8 cellular contexts compared by ENCODE assay signal in the genomic region with DNA sequence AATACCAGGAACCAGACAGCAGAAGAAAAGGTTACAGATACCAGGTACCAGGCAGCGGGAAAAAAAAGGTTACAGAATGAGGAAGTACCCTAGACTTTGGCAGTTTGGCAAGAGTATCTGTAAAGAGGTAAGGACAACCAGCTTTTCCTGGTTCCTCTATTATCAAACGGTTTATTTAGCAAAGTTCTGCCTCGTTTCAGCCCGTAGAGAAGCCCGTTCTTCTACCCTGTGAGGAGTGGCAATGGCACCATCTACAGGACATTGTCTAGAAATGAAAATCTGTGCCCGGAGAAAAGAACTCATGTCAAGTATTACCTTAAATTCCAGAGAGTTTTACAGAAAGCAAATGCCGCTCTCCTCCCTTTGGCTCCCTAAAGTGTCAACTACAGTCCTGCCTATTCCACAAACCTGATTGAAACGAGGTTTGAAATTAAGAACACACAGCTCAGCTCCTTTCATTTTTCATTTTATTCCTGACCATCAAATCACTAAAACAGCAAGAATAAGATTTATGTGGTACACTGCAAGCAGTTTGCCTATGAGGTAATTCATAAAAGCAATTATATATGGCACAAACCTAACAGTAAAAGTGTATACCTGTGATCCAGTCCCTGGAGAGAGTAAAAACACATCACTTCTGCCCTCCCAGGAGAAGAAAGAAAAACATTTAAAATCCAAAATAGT.
DNase-seq lines count a peak whose midpoint lies in the region; ATAC-seq and TF ChIP-seq lines count a peak whose summit lies in the region.

No MANE protein-coding gene starts in this region.

- H3K4ac ChIP-seq in H9 (ENCODE audit: low read depth, low read length) (no peak overlapping the region), mesendoderm (ENCODE audit: low read depth, low read length) (no peak overlapping the region)

- no peak overlapping the region for H3K23ac ChIP-seq in H9 (ENCODE audit: insufficient read length, low read depth, low read length)
- no peak overlapping the region for H3K23ac ChIP-seq in mesendoderm (ENCODE audit: low read length)

- H3K56ac ChIP-seq in H9 (ENCODE audit: insufficient read length, low read depth, low read length) (no peak overlapping the region), mesendoderm (ENCODE audit: low read length) (no peak overlapping the region)

- H3K23me2 ChIP-seq in H9 (ENCODE audit: insufficient read length, low read depth, low read length, poor library complexity, severe bottlenecking): no peaks in the 10 kb centered on the region

- H4K8ac ChIP-seq in H9 (replicated peaks; ENCODE audit: insufficient read length, low read depth, low read length) (no peak overlapping the region), mesendoderm (ENCODE audit: low read depth, low read length) (no peak overlapping the region)

- H3K27ac ChIP-seq in H9 (ENCODE audit: insufficient read length, low read depth, low read length): no peak overlapping the region
- no peak overlapping the region for H3K27ac ChIP-seq in coronary artery
- no peak overlapping the region for H3K27ac ChIP-seq in mesendoderm (ENCODE audit: low read depth, low read length)

- no peaks in the 10 kb centered on the region for H3K9me3 ChIP-seq in H9 (ENCODE audit: control insufficient read depth, low read depth, low read length)

- no peak overlapping the region for H2BK20ac ChIP-seq in H9 (ENCODE audit: low read depth, low read length, poor library complexity, severe bottlenecking)

- peaks cover 3 to 4% of the 10 kb centered on the region in 2 experiments for H3K4me1 Mint-ChIP-seq in H9
- H3K4me1 Mint-ChIP-seq in stimulated activated naive CD8-positive, alpha-beta T cell treated with anti-CD3 and anti-CD28 coated beads, Interleukin-15, amount 100 ng/mL, for 72 hours: no peaks in the 10 kb centered on the region

- H2AFZ ChIP-seq in H9 (ENCODE audit: low read length): no peak overlapping the region

- H3K79me2 ChIP-seq in H9 (ENCODE audit: insufficient read depth, low read length) (no peaks in the 10 kb centered on the region), mesendoderm (ENCODE audit: control insufficient read depth, insufficient read depth, low read length) (no peaks in the 10 kb centered on the region)

- H4K5ac ChIP-seq in H9 (ENCODE audit: insufficient read length, low read depth, low read length) (no peak overlapping the region), mesendoderm (ENCODE audit: low read length) (no peak overlapping the region)

- H3K27ac Mint-ChIP-seq in H9: no peak overlapping the region
- no peak overlapping the region for H3K27ac Mint-ChIP-seq in stimulated activated naive CD8-positive, alpha-beta T cell treated with anti-CD3 and anti-CD28 coated beads, Interleukin-15, amount 100 ng/mL, for 72 hours

- H3K79me1 ChIP-seq in H9 (ENCODE audit: insufficient read depth, low read depth, low read length, poor library complexity, severe bottlenecking): no peaks in the 10 kb centered on the region
- no peaks in the 10 kb centered on the region for H3K79me1 ChIP-seq in mesendoderm (ENCODE audit: low read length)

- H4K91ac ChIP-seq in H9 (ENCODE audit: insufficient read length, low read depth, low read length): no peak overlapping the region

- no peak overlapping the region for H2BK15ac ChIP-seq in H9 (ENCODE audit: low read depth, low read length)
- no peak overlapping the region for H2BK15ac ChIP-seq in mesendoderm (replicated peaks; ENCODE audit: low read depth)

- no peak overlapping the region for H3K9ac ChIP-seq in H9 (ENCODE audit: extremely low read depth, insufficient read length, low read length)
- no peak overlapping the region for H3K9ac ChIP-seq in mesendoderm (ENCODE audit: low read length)

- H2BK5ac ChIP-seq in H9 (ENCODE audit: insufficient read length, low read length) (no peak overlapping the region), mesendoderm (ENCODE audit: low read length) (no peak overlapping the region)

- H3K14ac ChIP-seq in H9 (ENCODE audit: insufficient read depth, low read length): no peak overlapping the region

- H3K9me3 Mint-ChIP-seq in H9: peaks cover 8 to 21% of the 10 kb centered on the region in 2 experiments; a peak in 4 of 5 replicates
- no peaks in the 10 kb centered on the region for H3K9me3 Mint-ChIP-seq in stimulated activated naive CD8-positive, alpha-beta T cell treated with anti-CD3 and anti-CD28 coated beads, Interleukin-15, amount 100 ng/mL, for 72 hours

- WGBS in H9 (ENCODE audit: extremely low coverage, insufficient read length, low lambda C conversion rate): no CpG with 5 or more reads among the region's 8 CpGs
- WGBS in mesendoderm (ENCODE audit: extremely low coverage, insufficient coverage, low lambda C conversion rate): no CpG with 5 or more reads among the region's 8 CpGs

- H3K36me3 ChIP-seq in mesendoderm (ENCODE audit: control insufficient read depth, insufficient read depth, low read length): no peaks in the 10 kb centered on the region

- H3K27me3 ChIP-seq in H9 (ENCODE audit: insufficient read depth, low read length) (no peaks in the 10 kb centered on the region), mesendoderm (ENCODE audit: insufficient read depth, low read length, poor library complexity) (no peaks in the 10 kb centered on the region)

- no peaks in the 10 kb centered on the region for H4K20me1 ChIP-seq in H9 (ENCODE audit: control insufficient read depth, insufficient read depth, insufficient read length)

- H2AK5ac ChIP-seq in H9 (ENCODE audit: insufficient read length, low read length): no peak overlapping the region
- no peak overlapping the region for H2AK5ac ChIP-seq in mesendoderm (ENCODE audit: low read length)

- H3T11ph ChIP-seq in H9 (ENCODE audit: low read length): no peak overlapping the region

- no peak for ATAC-seq in activated CD4-positive, CD25-positive, alpha-beta regulatory T cell treated with anti-CD3 and anti-CD28 coated beads, Interleukin-2, amount 50 U/mL, for 24 hours
- ATAC-seq in stimulated activated naive CD8-positive, alpha-beta T cell treated with anti-CD3 and anti-CD28 coated beads, Interleukin-15, amount 100 ng/mL, for 72 hours: no peak

- TF ChIP-seq CTCF in H9 (conservative IDR thresholded peaks at IDR 0.05) (peak; percentile 73), coronary artery (IDR thresholded peaks at IDR 0.05) (peak; percentile 19)

- H3K4me3 ChIP-seq in coronary artery (no peak overlapping the region), mesendoderm (ENCODE audit: low read length) (no peak overlapping the region)

- H3K36me3 Mint-ChIP-seq in H9 (ENCODE audit: insufficient read depth in 1 of 3, low read depth in 3 of 3): no peaks in the 10 kb centered on the region; a peak in 2 of 7 replicates

- H3K4me2 ChIP-seq in H9 (ENCODE audit: insufficient read depth, insufficient read length, low read length) (no peak overlapping the region), mesendoderm (ENCODE audit: low read length) (no peak overlapping the region)

- peaks cover 12% of the 10 kb centered on the region for H3K27me3 Mint-ChIP-seq in H9 (ENCODE audit: low read depth)
- H3K27me3 Mint-ChIP-seq in stimulated activated naive CD8-positive, alpha-beta T cell treated with anti-CD3 and anti-CD28 coated beads, Interleukin-15, amount 100 ng/mL, for 72 hours: peaks cover 22% of the 10 kb centered on the region

- peak; percentile 53 for DNase-seq in AG20443 (ENCODE audit: low spot score)
- DNase-seq in H9: peak; percentile 36
- peak; percentile 93 for DNase-seq in NOMO-1 treated with dmso at 0.1 percent for 144 hours (lab: John Stamatoyannopoulos, UW; ENCODE audit: unreplicated experiment)
- no peak for DNase-seq in coronary artery (ENCODE audit: low spot score)
- DNase-seq in mesendoderm: peak; percentile 68
- DNase-seq in stimulated activated naive CD8-positive, alpha-beta T cell treated with anti-CD3 and anti-CD28 coated beads, Interleukin-15, amount 100 ng/mL, for 72 hours: no peak
- no peak for DNase-seq in activated naive CD4-positive, alpha-beta T cell treated with Interleukin-2 at 50 U/mL for 16 hours

- no peak overlapping the region for H3K4me3 Mint-ChIP-seq in H9
- H3K4me3 Mint-ChIP-seq in stimulated activated naive CD8-positive, alpha-beta T cell treated with anti-CD3 and anti-CD28 coated beads, Interleukin-15, amount 100 ng/mL, for 72 hours: no peak overlapping the region

- H3K18ac ChIP-seq in H9 (ENCODE audit: insufficient read length, low read depth, low read length) (no peak overlapping the region), mesendoderm (ENCODE audit: low read length) (no peak overlapping the region)

- H2BK12ac ChIP-seq in H9 (ENCODE audit: insufficient read length, low read depth, low read length): no peak overlapping the region

- H3K4me1 ChIP-seq in H9 (ENCODE audit: insufficient read depth, low read length): no peaks in the 10 kb centered on the region
- no peaks in the 10 kb centered on the region for H3K4me1 ChIP-seq in mesendoderm (ENCODE audit: control insufficient read depth, low read depth, low read length)

- H2BK120ac ChIP-seq in H9 (ENCODE audit: low read depth, low read length, poor library complexity, severe bottlenecking) (no peak overlapping the region), mesendoderm (ENCODE audit: low read depth, low read length) (no peak overlapping the region)

Comparison
In these comparisons a context has a peak if more than half of its experiments do, and no peak if none do; other contexts are left out.
1. DNase-seq: peak in AG20443 (single experiment), H9 (single experiment), NOMO-1 treated with dmso at 0.1 percent for 144 hours (single experiment) and mesendoderm (single experiment); none in coronary artery (single experiment), stimulated activated naive CD8-positive, alpha-beta T cell treated with anti-CD3 and anti-CD28 coated beads, Interleukin-15, amount 100 ng/mL, for 72 hours (0 of 2) and activated naive CD4-positive, alpha-beta T cell treated with Interleukin-2 at 50 U/mL for 16 hours (single experiment).